In the genomic region with DNA sequence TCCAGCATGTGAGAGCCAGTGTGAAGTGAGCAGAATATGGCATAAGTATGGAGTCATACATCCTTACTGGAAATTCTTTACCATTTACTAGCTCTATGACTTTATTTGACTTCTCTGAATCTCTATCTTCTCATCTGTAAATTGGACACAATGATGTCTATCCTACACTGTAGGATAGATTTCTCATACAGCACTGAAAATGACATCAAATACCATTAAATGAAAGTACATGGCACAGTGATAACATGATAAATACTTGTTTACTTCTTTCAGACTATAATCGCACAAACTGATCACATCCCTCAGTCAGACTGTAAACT, we compare ENCODE assay signal across 8 cellular contexts. TPM values are rescaled to one million over a fixed set of nuclear protein-coding genes. Genes with fewer than 3 reads are reported as not detected.
DNase-seq lines count a peak whose midpoint lies in the region; ATAC-seq and TF ChIP-seq lines count a peak whose summit lies in the region.

No MANE protein-coding gene starts in this region.

- H3K4me3 ChIP-seq in esophagus muscularis mucosa (peak overlapping the region in 3 of 4 donors; percentile 33 to 36 (median 33)), psoas muscle (peak overlapping the region; percentile 25)

- ATAC-seq in psoas muscle, result no peak

- H3K36me3 ChIP-seq in esophagus muscularis mucosa, result no peaks in the 10 kb centered on the region
- no peaks in the 10 kb centered on the region for H3K36me3 ChIP-seq in psoas muscle (ENCODE audit: insufficient read depth in 1 of 2, low read depth in 1 of 2)

- no peak overlapping the region for H3K27ac ChIP-seq in C4-2B
- peak overlapping the region; percentile 89 to 92 (median 90) for H3K27ac ChIP-seq in esophagus muscularis mucosa (replicated peaks in 1 of 4)
- peak overlapping the region; percentile 79 for H3K27ac ChIP-seq in psoas muscle

- H3K27me3 ChIP-seq in esophagus muscularis mucosa, result no peaks in the 10 kb centered on the region
- no peaks in the 10 kb centered on the region for H3K27me3 ChIP-seq in psoas muscle (ENCODE audit: insufficient read depth in 3 of 3, low read length in 2 of 3)

- H3K9me3 ChIP-seq in esophagus muscularis mucosa (no peaks in the 10 kb centered on the region), psoas muscle (no peaks in the 10 kb centered on the region)

- TF ChIP-seq CTCF in C4-2B (conservative IDR thresholded peaks at IDR 0.05) (peak; percentile 47), esophagus muscularis mucosa (IDR thresholded peaks at IDR 0.05) (no peak), psoas muscle (IDR thresholded peaks at IDR 0.05) (no peak)

- peaks cover 47 to 85% (median 73%) of the 10 kb centered on the region in 4 donors for H3K4me1 ChIP-seq in esophagus muscularis mucosa
- peaks cover 8% of the 10 kb centered on the region for H3K4me1 ChIP-seq in psoas muscle

- TF ChIP-seq EP300 in esophagus muscularis mucosa (IDR thresholded peaks at IDR 0.05), result no peak

- DNase-seq in RKO (ENCODE audit: low spot score) (peak; percentile 96), esophagus muscularis mucosa (ENCODE audit: extremely low spot score) (no peak), psoas muscle (no peak), G401 (ENCODE audit: low spot score) (no peak), SK-N-DZ (ENCODE audit: low spot score) (no peak), NOMO-1 treated with DMSO at 0.1 percent for 48 hours (lab: John Stamatoyannopoulos, UW; ENCODE audit: unreplicated experiment) (no peak)
- no peak for DNase-seq in stimulated activated naive CD4-positive, alpha-beta T cell (lab: John Stamatoyannopoulos, UW)

- no peak for TF ChIP-seq POLR2A in esophagus muscularis mucosa (IDR thresholded peaks at IDR 0.05; ENCODE audit: low read depth)

- WGBS in esophagus muscularis mucosa, result 73% methylated on average over 1 of the region's 1 CpG
- 76 to 89% (median 87%) methylated on average over 1 of the region's 1 CpG for WGBS in psoas muscle, 3 donors

- in situ Hi-C loops in G401 (cut with HindIII; ENCODE audit: low sequenced_read_pairs), result no loop called here

- intact Hi-C loops in esophagus muscularis mucosa (cut with DNase I), result loop anchor here (5.0 to 10.0 kb wide), 2 partner anchors 230 to 313 kb away; a partner anchor contains a TSS
- intact Hi-C loops in psoas muscle (cut with DNase I), result loop anchor here (5.0 to 10.0 kb wide), 3 partner anchors 223 to 410 kb away; a partner anchor contains a TSS

RNA-seq across cellular contexts. Expression of a gene that starts 1.3 kb away (rescaled TPM):
- total RNA-seq in esophagus muscularis mucosa (10 to 100 TPM; 16.2 to 26.9 (median 19.0) TPM), psoas muscle (1 to 10 TPM; 4.7 to 9.4 (median 6.6) TPM)
- 1 to 10 TPM; 1.2 to 3.2 (median 2.5) TPM for polyA plus RNA-seq in psoas muscle
- total RNA-seq in G401 (2014; rRNA removed; shearing (Covaris generic)), result 13.2 and 14.8 TPM in 2 replicates
- 8.8 and 9.4 TPM in 2 replicates for polyA plus RNA-seq in SK-N-DZ (2014; cell fraction: cytosol; rRNA removed)
- 3.7 and 4.7 TPM in 2 replicates for polyA plus RNA-seq in SK-N-DZ (2014; cell fraction: nucleus; rRNA removed)
